In the genomic region with DNA sequence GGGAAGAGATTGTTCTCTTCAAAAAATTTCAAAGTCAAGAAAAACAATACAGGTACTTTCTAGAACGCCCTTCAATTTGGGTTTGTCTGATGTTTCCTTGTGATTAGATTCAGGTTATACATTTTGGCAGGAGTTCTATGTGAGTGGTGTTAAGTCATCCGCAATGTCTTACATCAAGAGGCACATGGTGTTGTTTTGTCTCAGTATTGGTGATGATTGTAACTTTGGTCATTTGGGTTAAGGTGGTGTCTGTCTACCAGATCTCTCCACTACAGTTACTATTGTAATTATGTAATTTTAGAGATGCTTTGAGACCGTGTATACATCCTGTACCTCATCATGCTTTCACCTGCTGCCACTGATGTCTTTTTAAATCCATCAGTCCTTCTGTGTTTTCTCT, we compare ENCODE assay signal across 13 cellular contexts.
DNase-seq lines count a peak whose midpoint lies in the region; ATAC-seq lines count a peak whose summit lies in the region.
"Had no signal": no experiment of that assay in that cellular context is flagged by ENCODE, and none has a peak within 500 bp of the region (broad histone marks: within the 10 kb centered on the region; RNA-seq: fewer than 3 reads in every experiment).

No MANE protein-coding gene starts in this region.

- peaks cover 40% of the 10 kb centered on the region for H3K4me1 Mint-ChIP-seq in activated CD4-positive, alpha-beta T cell treated with anti-CD3 and anti-CD28 coated beads for 36 hours
- peaks cover 25% of the 10 kb centered on the region for H3K4me1 Mint-ChIP-seq in activated CD4-positive, alpha-beta T cell treated with anti-CD3 and anti-CD28 coated beads, Interleukin-2, amount 10 ng/mL, durations not matched to agents 7 days and 5 days
- peaks cover 30% of the 10 kb centered on the region for H3K4me1 Mint-ChIP-seq in T-helper 17 cell
- peaks cover 29 to 70% (median 64%) of the 10 kb centered on the region in 7 donors for H3K4me1 Mint-ChIP-seq in naive thymus-derived CD4-positive, alpha-beta T cell

- POLR2A ChIA-PET in activated CD4-positive, alpha-beta T cell treated with anti-CD3 and anti-CD28 coated beads for 36 hours (lab: Charles Lee), result no interaction called here
- POLR2A ChIA-PET in activated CD4-positive, alpha-beta T cell treated with anti-CD3 and anti-CD28 coated beads, Interleukin-2, amount 10 ng/mL, durations not matched to agents 7 days and 5 days (lab: Charles Lee), result no interaction called here
- POLR2A ChIA-PET in naive thymus-derived CD4-positive, alpha-beta T cell (lab: Charles Lee), result no interaction called here

- ATAC-seq in activated CD4-positive, alpha-beta T cell treated with anti-CD3 and anti-CD28 coated beads for 36 hours, result peak; percentile 58
- ATAC-seq in T-helper 17 cell (no peak), GM21737 (IDR thresholded peaks at IDR 0.05; ENCODE audit: unreplicated experiment) (no peak), left ventricle myocardium superior (no peak), GM18858 (IDR thresholded peaks at IDR 0.05; ENCODE audit: unreplicated experiment) (no peak)
- ATAC-seq in naive thymus-derived CD4-positive, alpha-beta T cell, result no peak

- H3K27me3 Mint-ChIP-seq in activated CD4-positive, alpha-beta T cell treated with anti-CD3 and anti-CD28 coated beads for 36 hours, result no peaks in the 10 kb centered on the region
- H3K27me3 Mint-ChIP-seq in activated CD4-positive, alpha-beta T cell treated with anti-CD3 and anti-CD28 coated beads, Interleukin-2, amount 10 ng/mL, durations not matched to agents 7 days and 5 days, result no peaks in the 10 kb centered on the region
- no peaks in the 10 kb centered on the region for H3K27me3 Mint-ChIP-seq in T-helper 17 cell
- no peaks in the 10 kb centered on the region for H3K27me3 Mint-ChIP-seq in naive thymus-derived CD4-positive, alpha-beta T cell

- no peaks in the 10 kb centered on the region for H3K9me3 ChIP-seq in BLaER1
- H3K9me3 ChIP-seq in T-helper 17 cell (ENCODE audit: control insufficient read depth, low read length, poor library complexity, severe bottlenecking), result no peaks in the 10 kb centered on the region
- H3K9me3 ChIP-seq in naive thymus-derived CD4-positive, alpha-beta T cell (ENCODE audit: control insufficient read depth in 2 of 3, low read length in 3 of 3), result no peaks in the 10 kb centered on the region

- intact Hi-C loops in activated CD4-positive, alpha-beta T cell treated with anti-CD3 and anti-CD28 coated beads for 36 hours (cut with DNase I, micrococcal nuclease), result no loop called here
- intact Hi-C loops in naive thymus-derived CD4-positive, alpha-beta T cell (cut with micrococcal nuclease), result no loop called here
- intact Hi-C loops in left ventricle myocardium superior (cut with micrococcal nuclease), result no loop called here

- H3K4me3 ChIP-seq in BLaER1, result no peak overlapping the region
- no peak overlapping the region for H3K4me3 ChIP-seq in naive thymus-derived CD4-positive, alpha-beta T cell (ENCODE audit: low read length)

- no peaks in the 10 kb centered on the region for H3K27me3 ChIP-seq in BLaER1
- no peaks in the 10 kb centered on the region for H3K27me3 ChIP-seq in naive thymus-derived CD4-positive, alpha-beta T cell (ENCODE audit: control insufficient read depth in 2 of 2, insufficient read depth in 2 of 2, low read length in 2 of 2)

- H3K4me2 ChIP-seq in BLaER1, result peak overlapping the region; percentile 9; the same call in 1 of the 2 replicates

- DNase-seq in activated CD4-positive, alpha-beta T cell treated with anti-CD3 and anti-CD28 coated beads for 36 hours, result no peak
- DNase-seq in activated CD4-positive, alpha-beta T cell treated with anti-CD3 and anti-CD28 coated beads, Interleukin-2, amount 10 ng/mL, durations not matched to agents 7 days and 5 days, result no peak
- DNase-seq in T-helper 17 cell (no peak), left ventricle myocardium superior (no peak)
- DNase-seq in naive thymus-derived CD4-positive, alpha-beta T cell, result peak in 1 of 9 donors; percentile 20
- DNase-seq: DND-41, GDM1, GOT3, H9 had no signal

- H3K9me3 Mint-ChIP-seq in activated CD4-positive, alpha-beta T cell treated with anti-CD3 and anti-CD28 coated beads for 36 hours (ENCODE audit: low read depth), result no peaks in the 10 kb centered on the region
- H3K9me3 Mint-ChIP-seq in activated CD4-positive, alpha-beta T cell treated with anti-CD3 and anti-CD28 coated beads, Interleukin-2, amount 10 ng/mL, durations not matched to agents 7 days and 5 days, result no peaks in the 10 kb centered on the region
- peaks cover 0 to 2% (median 0%) of the 10 kb centered on the region in 11 donors for H3K9me3 Mint-ChIP-seq in naive thymus-derived CD4-positive, alpha-beta T cell
- H3K9me3 Mint-ChIP-seq: H9 had no signal

- peak overlapping the region; percentile 53 for H3K27ac Mint-ChIP-seq in activated CD4-positive, alpha-beta T cell treated with anti-CD3 and anti-CD28 coated beads for 36 hours
- no peak overlapping the region for H3K27ac Mint-ChIP-seq in activated CD4-positive, alpha-beta T cell treated with anti-CD3 and anti-CD28 coated beads, Interleukin-2, amount 10 ng/mL, durations not matched to agents 7 days and 5 days
- H3K27ac Mint-ChIP-seq in T-helper 17 cell, result peak overlapping the region; percentile 88
- H3K27ac Mint-ChIP-seq in naive thymus-derived CD4-positive, alpha-beta T cell, result peak overlapping the region in 7 of 9 donors; percentile 63 to 73 (median 71)

- H3K36me3 ChIP-seq in BLaER1, result peaks cover 80% of the 10 kb centered on the region
- peaks cover 0 to 41% (median 6%) of the 10 kb centered on the region in 3 experiments for H3K36me3 ChIP-seq in naive thymus-derived CD4-positive, alpha-beta T cell (ENCODE audit: control insufficient read depth in 2 of 3, insufficient read depth in 3 of 3, low read length in 3 of 3)

- H3K27ac ChIP-seq in BLaER1, result 0 out of 2 replicates have a peak overlapping the region, but pooled peaks have one; percentile 1
- H3K27ac ChIP-seq in naive thymus-derived CD4-positive, alpha-beta T cell (ENCODE audit: low read depth, low read length), result no peak overlapping the region
- H3K27ac ChIP-seq: 22Rv1 had no signal

- no peak overlapping the region for H3K9ac ChIP-seq in BLaER1

- no peak overlapping the region for H3K4me3 Mint-ChIP-seq in activated CD4-positive, alpha-beta T cell treated with anti-CD3 and anti-CD28 coated beads for 36 hours
- H3K4me3 Mint-ChIP-seq in activated CD4-positive, alpha-beta T cell treated with anti-CD3 and anti-CD28 coated beads, Interleukin-2, amount 10 ng/mL, durations not matched to agents 7 days and 5 days, result no peak overlapping the region
- H3K4me3 Mint-ChIP-seq in T-helper 17 cell, result no peak overlapping the region
- H3K4me3 Mint-ChIP-seq in naive thymus-derived CD4-positive, alpha-beta T cell, result no peak overlapping the region
- H3K4me3 Mint-ChIP-seq: H9 had no signal

- H3K36me3 Mint-ChIP-seq in activated CD4-positive, alpha-beta T cell treated with anti-CD3 and anti-CD28 coated beads for 36 hours (ENCODE audit: low read depth), result peaks cover 22% of the 10 kb centered on the region
- peaks cover 13% of the 10 kb centered on the region for H3K36me3 Mint-ChIP-seq in activated CD4-positive, alpha-beta T cell treated with anti-CD3 and anti-CD28 coated beads, Interleukin-2, amount 10 ng/mL, durations not matched to agents 7 days and 5 days (ENCODE audit: low read depth)
- peaks cover 3% of the 10 kb centered on the region for H3K36me3 Mint-ChIP-seq in T-helper 17 cell (ENCODE audit: low read depth)
- H3K36me3 Mint-ChIP-seq in naive thymus-derived CD4-positive, alpha-beta T cell, result peaks cover 5 to 27% (median 7%) of the 10 kb centered on the region in 5 donors

- peaks cover 100% of the 10 kb centered on the region for H4K20me1 ChIP-seq in BLaER1

- peaks cover 60% of the 10 kb centered on the region for H3K4me1 ChIP-seq in BLaER1
- H3K4me1 ChIP-seq in naive thymus-derived CD4-positive, alpha-beta T cell (ENCODE audit: control insufficient read depth in 2 of 2, insufficient read depth in 2 of 2, low read length in 2 of 2), result peaks cover 11 to 14% of the 10 kb centered on the region in 2 donors

- CTCF ChIA-PET in activated CD4-positive, alpha-beta T cell treated with anti-CD3 and anti-CD28 coated beads for 36 hours (lab: Charles Lee), result no interaction called here
- CTCF ChIA-PET in activated CD4-positive, alpha-beta T cell treated with anti-CD3 and anti-CD28 coated beads, Interleukin-2, amount 10 ng/mL, durations not matched to agents 7 days and 5 days (lab: Charles Lee), result no interaction called here
- CTCF ChIA-PET in naive thymus-derived CD4-positive, alpha-beta T cell (lab: Charles Lee), result interaction anchor here (0.6 kb wide), 1 partner anchor 304 kb away, joined by 3 read pairs; no protein-coding TSS in a partner anchor
